Comparison of ENCODE assay signal across 15 cellular contexts in genomic region chr4:37684154-37684553, GRCh38. TPM values are rescaled to one million over a fixed set of nuclear protein-coding genes. Genes with fewer than 3 reads are reported as not detected.
DNase-seq lines count a peak whose midpoint lies in the region; ATAC-seq and TF ChIP-seq lines count a peak whose summit lies in the region.
"Had no signal": no experiment of that assay in that cellular context is flagged by ENCODE, and none has a peak within 500 bp of the region (broad histone marks: within the 10 kb centered on the region; RNA-seq: fewer than 3 reads in every experiment).

No MANE protein-coding gene starts in this region.

- peaks cover 7% of the 10 kb centered on the region for H4K20me1 ChIP-seq in neural progenitor cell (ENCODE audit: low read depth)

- peak overlapping the region; percentile 89 for H3K4me3 Mint-ChIP-seq in activated naive CD8-positive, alpha-beta T cell treated with anti-CD3 and anti-CD28 coated beads, Interleukin-2, amount 50 U/mL, for 24 hours
- H3K4me3 Mint-ChIP-seq in neural progenitor cell = peak overlapping the region; percentile 90

- no peaks in the 10 kb centered on the region for H3K9me3 Mint-ChIP-seq in activated naive CD8-positive, alpha-beta T cell treated with anti-CD3 and anti-CD28 coated beads, Interleukin-2, amount 50 U/mL, for 24 hours
- peaks cover 3% of the 10 kb centered on the region for H3K9me3 Mint-ChIP-seq in neural progenitor cell

- no peak for TF ChIP-seq CTCF in HL-60 (IDR thresholded peaks at IDR 0.05; ENCODE audit: insufficient read depth, low read length)
- no peak for TF ChIP-seq CTCF in neural progenitor cell (IDR thresholded peaks at IDR 0.05)
- no peak for TF ChIP-seq CTCF in omental fat pad (IDR thresholded peaks at IDR 0.05)

- ATAC-seq in activated naive CD8-positive, alpha-beta T cell treated with anti-CD3 and anti-CD28 coated beads, Interleukin-2, amount 50 U/mL, for 24 hours = no peak
- no peak for ATAC-seq in omental fat pad (ENCODE audit: low FRiP score)
- ATAC-seq in GM21717 (IDR thresholded peaks at IDR 0.05; ENCODE audit: unreplicated experiment) = no peak
- ATAC-seq: Panc1 had no signal

- H3K27ac Mint-ChIP-seq in activated naive CD8-positive, alpha-beta T cell treated with anti-CD3 and anti-CD28 coated beads, Interleukin-2, amount 50 U/mL, for 24 hours = peak overlapping the region; percentile 77
- no peak overlapping the region for H3K27ac Mint-ChIP-seq in neural progenitor cell

- peaks cover 9% of the 10 kb centered on the region for H3F3A ChIP-seq in neural progenitor cell (ENCODE audit: low read depth)

- no peaks in the 10 kb centered on the region for H3K9me3 ChIP-seq in neural progenitor cell (ENCODE audit: low read depth)

- H3K36me3 ChIP-seq in neural progenitor cell = no peaks in the 10 kb centered on the region

- H3K27ac ChIP-seq in HL-60 (replicated peaks) = peak overlapping the region; percentile 97
- H3K27ac ChIP-seq in neural progenitor cell = no peak overlapping the region
- H3K27ac ChIP-seq: 22Rv1 had no signal

- H3K27me3 ChIP-seq in HL-60 (ENCODE audit: insufficient read depth, poor library complexity, severe bottlenecking) (no peaks in the 10 kb centered on the region), neural progenitor cell (peaks cover 17% of the 10 kb centered on the region)
- H3K27me3 ChIP-seq: dorsolateral prefrontal cortex had no signal

- no peaks in the 10 kb centered on the region for H3K27me3 Mint-ChIP-seq in activated naive CD8-positive, alpha-beta T cell treated with anti-CD3 and anti-CD28 coated beads, Interleukin-2, amount 50 U/mL, for 24 hours
- H3K27me3 Mint-ChIP-seq in neural progenitor cell (ENCODE audit: insufficient read depth, low read depth) = no peaks in the 10 kb centered on the region

- peaks cover 51% of the 10 kb centered on the region for H3K4me1 Mint-ChIP-seq in activated naive CD8-positive, alpha-beta T cell treated with anti-CD3 and anti-CD28 coated beads, Interleukin-2, amount 50 U/mL, for 24 hours
- peaks cover 37% of the 10 kb centered on the region for H3K4me1 Mint-ChIP-seq in neural progenitor cell

- peaks cover 8% of the 10 kb centered on the region for H3K4me1 ChIP-seq in neural progenitor cell

- H3K36me3 Mint-ChIP-seq in activated naive CD8-positive, alpha-beta T cell treated with anti-CD3 and anti-CD28 coated beads, Interleukin-2, amount 50 U/mL, for 24 hours (ENCODE audit: low read depth) = peaks cover 11% of the 10 kb centered on the region
- peaks cover 5% of the 10 kb centered on the region for H3K36me3 Mint-ChIP-seq in neural progenitor cell

- no peak overlapping the region for H3K4me3 ChIP-seq in HL-60 (replicated peaks; ENCODE audit: insufficient read depth, low read length)
- H3K4me3 ChIP-seq in neural progenitor cell = no peak overlapping the region

- no peak overlapping the region for H3K9ac ChIP-seq in neural progenitor cell

- DNase-seq in NCI-H2171 treated with DMSO at 0.1 percent for 48 hours (lab: John Stamatoyannopoulos, UW) (peak; percentile 1), NCI-H2171 (lab: John Stamatoyannopoulos, UW) (no peak), HL-60 (ENCODE audit: low read depth in 1 of 2, low spot score in 1 of 2) (no peak), neural progenitor cell (ENCODE audit: low spot score) (no peak), omental fat pad (ENCODE audit: low spot score) (no peak)
- no peak for DNase-seq in activated naive CD8-positive, alpha-beta T cell treated with anti-CD3 and anti-CD28 coated beads, Interleukin-2, amount 50 U/mL, for 24 hours
- DNase-seq in stimulated activated naive CD4-positive, alpha-beta T cell (lab: John Stamatoyannopoulos, UW) = no peak
- DNase-seq: activated CD8-positive, alpha-beta memory T cell treated with anti-CD3 and anti-CD28 coated beads for 24 hours; aorta; dorsolateral prefrontal cortex; NCI-H446; retina had no signal

- H2AFZ ChIP-seq in neural progenitor cell (replicated peaks) = no peak overlapping the region

- peaks cover 6% of the 10 kb centered on the region for H3K79me2 ChIP-seq in neural progenitor cell (ENCODE audit: low read depth)

- no peak overlapping the region for H3K4me2 ChIP-seq in neural progenitor cell

RNA-seq across cellular contexts. Expression of gene RELL1, which starts 2.0 kb away (rescaled TPM):
- total RNA-seq in neural progenitor cell (ENCODE audit: low replicate concordance) (12.1 and 17.5 TPM in 2 replicates), omental fat pad (100 to 1,000 TPM in 1 of 4 donors, 10 to 100 TPM in 3; 65.4 to 158 (median 82.5) TPM)
